1 cellular context compared by ENCODE assay signal in the genomic region with DNA sequence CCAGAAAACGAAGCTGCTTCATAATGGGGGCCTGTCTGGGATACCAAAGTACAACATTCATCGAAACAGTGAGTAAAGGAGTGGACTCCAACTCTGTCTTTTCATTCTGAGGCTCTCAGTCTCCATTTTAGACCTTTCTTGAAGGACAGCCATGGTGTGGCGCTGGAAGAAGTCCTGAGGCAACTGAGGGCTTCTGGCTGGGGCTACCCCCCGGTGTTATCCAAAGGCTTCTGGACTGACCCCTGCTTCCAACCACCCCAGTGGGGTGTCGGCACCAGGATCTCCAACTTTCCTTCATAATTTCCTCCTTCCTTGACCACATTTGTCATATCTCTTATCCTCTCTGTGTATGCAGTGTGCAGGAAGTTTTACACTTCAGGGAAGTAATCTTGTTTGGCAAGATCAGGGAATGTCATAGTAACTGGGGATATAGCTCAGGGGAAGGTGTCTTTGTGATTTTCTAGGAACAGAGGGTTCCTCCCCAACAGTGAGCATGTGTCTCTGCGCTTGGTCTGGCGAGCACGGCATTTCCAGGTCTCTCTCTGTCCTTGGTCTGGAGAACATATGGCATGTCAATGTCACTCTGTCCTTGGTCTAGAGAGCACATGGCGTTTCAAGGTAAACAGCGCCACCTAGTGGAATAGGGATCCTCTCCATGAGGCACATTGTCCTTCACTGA.
A peak's percentile ranks its signal among the peaks of the same experiment; 100 is the strongest.
TF ChIP-seq lines count a peak whose summit lies in the region.

No MANE protein-coding gene starts in this region.

TF ChIP-seq in H1, 55 proteins besides CTCF, POLR2A, EP300 and RAD21:
- TF ChIP-seq, protein P1, sequence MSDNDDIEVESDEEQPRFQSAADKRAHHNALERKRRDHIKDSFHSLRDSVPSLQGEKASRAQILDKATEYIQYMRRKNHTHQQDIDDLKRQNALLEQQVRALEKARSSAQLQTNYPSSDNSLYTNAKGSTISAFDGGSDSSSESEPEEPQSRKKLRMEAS (IDR thresholded peaks at IDR 0.05) = peak; percentile 98
- TF ChIP-seq SP2 (IDR thresholded peaks at IDR 0.05; ENCODE audit: low read length) = no peak
- TF ChIP-seq RBBP5 (IDR thresholded peaks at IDR 0.05; ENCODE audit: borderline replicate concordance, low read depth, low read length) = no peak
- TF ChIP-seq TAF7 (optimal IDR thresholded peaks at IDR 0.05; ENCODE audit: borderline replicate concordance, low read depth, low read length) = no peak
- no peak for TF ChIP-seq TEAD4 (IDR thresholded peaks at IDR 0.05; ENCODE audit: low read depth, low read length)
- no peak for TF ChIP-seq CREB1 (IDR thresholded peaks at IDR 0.05)
- no peak for TF ChIP-seq EZH2 (IDR thresholded peaks at IDR 0.05; ENCODE audit: low read depth, low read length, severe bottlenecking)
- TF ChIP-seq, protein P2, sequence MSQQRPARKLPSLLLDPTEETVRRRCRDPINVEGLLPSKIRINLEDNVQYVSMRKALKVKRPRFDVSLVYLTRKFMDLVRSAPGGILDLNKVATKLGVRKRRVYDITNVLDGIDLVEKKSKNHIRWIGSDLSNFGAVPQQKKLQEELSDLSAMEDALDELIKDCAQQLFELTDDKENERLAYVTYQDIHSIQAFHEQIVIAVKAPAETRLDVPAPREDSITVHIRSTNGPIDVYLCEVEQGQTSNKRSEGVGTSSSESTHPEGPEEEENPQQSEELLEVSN (IDR thresholded peaks at IDR 0.05) = peak; percentile 66
- no peak for TF ChIP-seq CBX8 (IDR thresholded peaks at IDR 0.05; ENCODE audit: borderline replicate concordance, low read depth, low read length)
- TF ChIP-seq SIN3A (conservative IDR thresholded peaks at IDR 0.05 in 1 of 2, IDR thresholded peaks at IDR 0.05 in 1 of 2; ENCODE audit: low read depth in 1 of 2, low read length in 2 of 2) = peak; percentile 74 to 89; a peak in 3 of 4 replicates
- TF ChIP-seq CHD1 (IDR thresholded peaks at IDR 0.05; ENCODE audit: low read depth, low read length) = no peak
- TF ChIP-seq SIRT6 (IDR thresholded peaks at IDR 0.05; ENCODE audit: low read length) = no peak
